ENCODE assay signal across 1 cellular context in the genomic region with DNA sequence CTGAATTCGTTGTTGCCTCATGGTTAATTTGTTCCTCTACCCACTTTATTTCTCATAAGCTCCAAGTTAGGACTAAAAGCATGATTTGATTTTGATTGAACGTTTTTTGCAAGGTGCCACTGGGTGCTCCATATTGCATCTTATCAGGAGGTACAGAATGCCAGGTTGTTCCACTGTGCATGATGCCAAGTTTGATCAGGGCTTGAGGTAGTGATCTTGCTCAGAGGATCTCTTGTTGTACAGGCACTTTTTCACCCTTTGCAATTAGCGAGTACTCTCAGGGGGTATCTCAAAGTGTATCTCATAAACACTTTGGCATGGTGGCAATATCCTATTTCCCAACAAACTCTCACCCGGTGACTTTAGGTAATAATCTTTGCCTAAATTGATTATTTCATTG.
TF ChIP-seq lines count a peak whose summit lies in the region.

No MANE protein-coding gene starts in this region.

TF ChIP-seq in K562, 482 proteins besides CTCF, POLR2A, EP300 and RAD21:
- no peak for TF ChIP-seq ARHGAP35 (IDR thresholded peaks at IDR 0.05; ENCODE audit: partially characterized antibody)
- TF ChIP-seq ZNF282 (CRISPR knock-in tag; IDR thresholded peaks at IDR 0.05): no peak
- TF ChIP-seq LEF1 (IDR thresholded peaks at IDR 0.05): no peak
TF ChIP-seq in K562: peak in this region for 0.
